9 cellular contexts compared by ENCODE assay signal in the genomic region with DNA sequence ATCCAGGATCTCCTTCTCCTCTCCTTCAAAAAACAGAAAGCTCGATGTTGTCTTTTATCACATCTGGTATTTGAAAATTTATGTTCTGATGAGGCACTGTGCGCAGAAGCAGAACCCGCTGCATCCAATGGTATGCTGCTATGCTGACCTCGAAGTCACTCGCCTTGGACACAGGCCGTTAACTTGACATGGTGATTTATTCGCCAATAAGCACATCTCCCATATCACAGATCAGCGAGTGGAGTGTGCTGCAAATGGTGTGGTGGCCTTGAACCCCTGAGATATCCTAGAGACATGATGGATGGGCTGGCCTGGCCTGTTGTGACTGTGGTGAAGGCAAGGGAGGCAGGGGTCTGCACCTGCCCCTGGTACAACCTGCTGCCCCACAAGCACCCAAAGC.
"Had no signal": no experiment of that assay in that cellular context is flagged by ENCODE, and none has a peak within 500 bp of the region (broad histone marks: within the 10 kb centered on the region; RNA-seq: fewer than 3 reads in every experiment).

No MANE protein-coding gene starts in this region.

- H3K4me3 Mint-ChIP-seq: HFFc6 had no signal

- H3K9ac ChIP-seq: GM23248 had no signal

- H3K4me3 ChIP-seq: GM23248, HAP-1, K562 had no signal

- H3K27ac Mint-ChIP-seq: HFFc6 had no signal

- H3K9me3 ChIP-seq: HAP-1 had no signal

- H3K4me1 ChIP-seq: HAP-1 had no signal

- H3K36me3 ChIP-seq: HAP-1 had no signal

- H2AFZ ChIP-seq: GM23248 had no signal

- H3K27ac ChIP-seq: GM23248 had no signal

- DNase-seq: GM23248, GOT3, H7, HFFc6, IMR-90, KG1 had no signal

- ATAC-seq: HCT116, K562 had no signal
